ENCODE assay signal across 26 cellular contexts in the genomic region with DNA sequence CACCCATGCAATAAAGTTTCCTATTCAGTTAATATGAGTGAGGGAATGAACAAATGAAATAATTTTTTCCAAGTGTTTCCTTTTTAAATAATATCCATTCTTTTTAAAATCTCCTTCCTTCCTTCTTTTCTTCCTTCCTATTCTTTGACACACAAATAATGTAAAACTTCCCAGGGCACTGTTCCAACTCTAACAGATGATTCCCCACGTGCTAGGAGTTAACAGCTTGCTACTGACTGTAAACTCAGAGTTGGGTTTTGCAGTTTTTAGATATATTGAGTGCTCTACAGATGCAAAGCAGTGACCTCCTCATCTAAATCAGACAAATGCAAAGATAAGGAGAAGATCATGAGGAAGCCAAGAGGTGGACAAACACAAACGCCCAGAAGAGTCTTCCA. TPM values are rescaled to one million over a fixed set of nuclear protein-coding genes. Genes with fewer than 3 reads are reported as not detected.
DNase-seq lines count a peak whose midpoint lies in the region; ATAC-seq, FAIRE-seq and TF ChIP-seq lines count a peak whose summit lies in the region.
"Had no signal": no experiment of that assay in that cellular context is flagged by ENCODE, and none has a peak within 500 bp of the region (broad histone marks: within the 10 kb centered on the region; RNA-seq: fewer than 3 reads in every experiment).

No MANE protein-coding gene starts in this region.

- H3K4me2 ChIP-seq in H9 (ENCODE audit: insufficient read depth, insufficient read length, low read length) = peak overlapping the region; percentile 35
- no peak overlapping the region for H3K4me2 ChIP-seq in mesenchymal stem cell (ENCODE audit: low read length, poor library complexity, severe bottlenecking)

- H2BK120ac ChIP-seq in H9 (ENCODE audit: low read depth, low read length, poor library complexity, severe bottlenecking) (no peak overlapping the region), mesenchymal stem cell (ENCODE audit: low read depth, low read length) (no peak overlapping the region)

- H2BK12ac ChIP-seq in H9 (ENCODE audit: insufficient read length, low read depth, low read length) = no peak overlapping the region
- no peak overlapping the region for H2BK12ac ChIP-seq in mesenchymal stem cell (ENCODE audit: low read length in 2 of 2)

- DNase-seq in H9 (no peak), amniotic epithelial cell (ENCODE audit: low read depth) (peak; percentile 11), mesenchymal stem cell (peak; percentile 46), small intestine (peak; percentile 11), GM13976 (ENCODE audit: low spot score) (no peak), NCI-H1436 (lab: John Stamatoyannopoulos, UW) (no peak)
- no peak for DNase-seq in stimulated activated naive CD4-positive, alpha-beta T cell (lab: John Stamatoyannopoulos, UW)
- DNase-seq: activated CD8-positive, alpha-beta T cell treated with anti-CD3 and anti-CD28 coated beads for 36 hours; activated gamma-delta T cell; activated naive CD8-positive, alpha-beta T cell treated with anti-CD3 and anti-CD28 coated beads, Interleukin-2, amount 50 U/mL, for 24 hours; CD4-positive, alpha-beta memory T cell; cortex of kidney; DND-41; KG1; left cardiac atrium; midbrain; NCI-H187 treated with DMSO at 0.1 percent for 48 hours; NCI-H345; OCI-M1; psoas muscle; stimulated activated CD4-positive, alpha-beta T cell treated with anti-CD3 and anti-CD28 coated beads, Interleukin-2, amount 100 ng/mL, for 24 hours; T1000 had no signal

- H3K4ac ChIP-seq in H9 (ENCODE audit: low read depth, low read length) (no peak overlapping the region), mesenchymal stem cell (ENCODE audit: low read depth in 1 of 2, low read length in 2 of 2) (no peak overlapping the region)

- H2AFZ ChIP-seq in H9 (ENCODE audit: low read length) (no peak overlapping the region), mesenchymal stem cell (ENCODE audit: low read depth, low read length) (no peak overlapping the region)

- H3T11ph ChIP-seq in H9 (ENCODE audit: low read length) = no peak overlapping the region

- no peak for FAIRE-seq in small intestine (lab: Jason Lieb, UNC)

- peaks cover 11% of the 10 kb centered on the region; the same call in 1 of the 2 replicates for H3K4me1 ChIP-seq in H9 (ENCODE audit: insufficient read depth, low read length)
- H3K4me1 ChIP-seq in mesenchymal stem cell (ENCODE audit: control insufficient read depth, insufficient read depth, low read depth, low read length) = peaks cover 11% of the 10 kb centered on the region
- H3K4me1 ChIP-seq in small intestine (ENCODE audit: control insufficient read depth in 2 of 2, insufficient read depth in 1 of 2, low read depth in 1 of 2, low read length in 1 of 2) = peaks cover 0 to 8% of the 10 kb centered on the region in 2 donors
- H3K4me1 ChIP-seq: psoas muscle had no signal

- no peak overlapping the region for H4K8ac ChIP-seq in H9 (replicated peaks; ENCODE audit: insufficient read length, low read depth, low read length)
- H4K8ac ChIP-seq in mesenchymal stem cell (ENCODE audit: low read length) = no peak overlapping the region

- H3K79me1 ChIP-seq in H9 (ENCODE audit: insufficient read depth, low read depth, low read length, poor library complexity, severe bottlenecking) = no peaks in the 10 kb centered on the region
- no peaks in the 10 kb centered on the region for H3K79me1 ChIP-seq in mesenchymal stem cell (replicated peaks; ENCODE audit: low read length, poor library complexity, severe bottlenecking)

- H3K9ac ChIP-seq in H9 (ENCODE audit: extremely low read depth, insufficient read length, low read length) (no peak overlapping the region), mesenchymal stem cell (ENCODE audit: low read length) (no peak overlapping the region)

- H3K4me3 ChIP-seq in mesenchymal stem cell (ENCODE audit: insufficient read depth in 1 of 2, low read depth in 1 of 2, low read length in 2 of 2) = no peak overlapping the region
- no peak overlapping the region for H3K4me3 ChIP-seq in small intestine (ENCODE audit: low read depth in 1 of 2, low read length in 2 of 2)
- H3K4me3 ChIP-seq: HAP-1, psoas muscle had no signal

- H3K36me3 ChIP-seq in mesenchymal stem cell (ENCODE audit: control insufficient read depth in 1 of 2, insufficient read depth in 2 of 2, low read depth in 1 of 2, low read length in 2 of 2) (no peaks in the 10 kb centered on the region), small intestine (ENCODE audit: control insufficient read depth in 2 of 2, insufficient read depth in 2 of 2, low read length in 2 of 2) (no peaks in the 10 kb centered on the region)
- H3K36me3 ChIP-seq: HAP-1 had no signal

- peaks cover 0 to 4% (median 3%) of the 10 kb centered on the region in 3 experiments; a peak in 2 of 7 replicates for H3K36me3 Mint-ChIP-seq in H9 (ENCODE audit: insufficient read depth in 1 of 3, low read depth in 3 of 3)
- no peaks in the 10 kb centered on the region for H3K36me3 Mint-ChIP-seq in stimulated activated memory B cell treated with anti-CD40 and anti-IgM and Interleukin-4, amounts not matched to agents 10 μg/mL and 1 μg/mL and 100 μg/mL, for 72 hours
- H3K36me3 Mint-ChIP-seq: CD4-positive, alpha-beta memory T cell; stimulated activated effector memory CD8-positive, alpha-beta T cell treated with anti-CD3 and anti-CD28 coated beads, Interleukin-12 subunit alpha, Interleukin-12 subunit beta, amount 100 ng/mL, for 72 hours had no signal

- H2BK20ac ChIP-seq in H9 (ENCODE audit: low read depth, low read length, poor library complexity, severe bottlenecking) = no peak overlapping the region

- H3K27ac ChIP-seq in H9 (ENCODE audit: insufficient read length, low read depth, low read length) (no peak overlapping the region), mesenchymal stem cell (ENCODE audit: low read length, poor library complexity, severe bottlenecking) (peak overlapping the region; percentile 3), small intestine (ENCODE audit: low read depth in 1 of 2, low read length in 1 of 2) (no peak overlapping the region)
- H3K27ac ChIP-seq: psoas muscle had no signal

- H2AK5ac ChIP-seq in H9 (ENCODE audit: insufficient read length, low read length) (no peak overlapping the region), mesenchymal stem cell (ENCODE audit: low read length, severe bottlenecking) (no peak overlapping the region)

- H2BK15ac ChIP-seq in H9 (ENCODE audit: low read depth, low read length) (no peak overlapping the region), mesenchymal stem cell (ENCODE audit: low read depth, poor library complexity, severe bottlenecking) (no peak overlapping the region)

- H2BK5ac ChIP-seq in H9 (ENCODE audit: insufficient read length, low read length) = no peak overlapping the region
- H2BK5ac ChIP-seq in mesenchymal stem cell (ENCODE audit: low read depth, low read length, poor library complexity, severe bottlenecking) = no peak overlapping the region

- H3K56ac ChIP-seq in H9 (ENCODE audit: insufficient read length, low read depth, low read length) = no peak overlapping the region

- H3K18ac ChIP-seq in H9 (ENCODE audit: insufficient read length, low read depth, low read length) (no peak overlapping the region), mesenchymal stem cell (ENCODE audit: low read depth in 1 of 2, low read length in 2 of 2) (no peak overlapping the region)

- no peaks in the 10 kb centered on the region for H3K9me3 ChIP-seq in H9 (ENCODE audit: control insufficient read depth, low read depth, low read length)
- peaks cover 8% of the 10 kb centered on the region for H3K9me3 ChIP-seq in mesenchymal stem cell (ENCODE audit: control insufficient read depth, low read length)
- no peaks in the 10 kb centered on the region for H3K9me3 ChIP-seq in small intestine (ENCODE audit: control insufficient read depth, low read depth)
- H3K9me3 ChIP-seq: HAP-1, psoas muscle had no signal

- H3K27me3 ChIP-seq in H9 (ENCODE audit: insufficient read depth, low read length) (no peaks in the 10 kb centered on the region), mesenchymal stem cell (ENCODE audit: control insufficient read depth in 1 of 2, insufficient read depth in 1 of 2, low read length in 2 of 2) (peaks cover 8 to 52% of the 10 kb centered on the region in 2 experiments), small intestine (ENCODE audit: control insufficient read depth in 2 of 2, insufficient read depth in 2 of 2, low read length in 2 of 2) (no peaks in the 10 kb centered on the region)

- no peaks in the 10 kb centered on the region for H3K23me2 ChIP-seq in H9 (ENCODE audit: insufficient read length, low read depth, low read length, poor library complexity, severe bottlenecking)

- H3K27me3 Mint-ChIP-seq in H9 (ENCODE audit: low read depth) = no peaks in the 10 kb centered on the region
- H3K27me3 Mint-ChIP-seq in stimulated activated memory B cell treated with anti-CD40 and anti-IgM and Interleukin-4, amounts not matched to agents 10 μg/mL and 1 μg/mL and 100 μg/mL, for 72 hours = peaks cover 52% of the 10 kb centered on the region

- no peak for ATAC-seq in stimulated activated memory B cell treated with anti-CD40 and anti-IgM and Interleukin-4, amounts not matched to agents 10 μg/mL and 1 μg/mL and 100 μg/mL, for 72 hours
- ATAC-seq: activated CD4-positive, CD25-positive, alpha-beta regulatory T cell treated with anti-CD3 and anti-CD28 coated beads, Interleukin-2, amount 50 U/mL, for 24 hours; activated CD8-positive, alpha-beta T cell treated with anti-CD3 and anti-CD28 coated beads for 36 hours; activated naive CD8-positive, alpha-beta T cell treated with anti-CD3 and anti-CD28 coated beads, Interleukin-2, amount 50 U/mL, for 24 hours; left cardiac atrium; psoas muscle; stimulated activated effector memory CD8-positive, alpha-beta T cell treated with anti-CD3 and anti-CD28 coated beads, Interleukin-12 subunit alpha, Interleukin-12 subunit beta, amount 100 ng/mL, for 72 hours had no signal

- H3K14ac ChIP-seq in H9 (ENCODE audit: insufficient read depth, low read length) = no peak overlapping the region
- no peak overlapping the region for H3K14ac ChIP-seq in mesenchymal stem cell (ENCODE audit: low read length in 2 of 2)

- H4K20me1 ChIP-seq in H9 (ENCODE audit: control insufficient read depth, insufficient read depth, insufficient read length) = no peaks in the 10 kb centered on the region

- no CpG with 5 or more reads among the region's 2 CpGs for WGBS in H9 (ENCODE audit: extremely low coverage, insufficient read length, low lambda C conversion rate)
- WGBS in mesenchymal stem cell = 13% methylated on average over 2 of the region's 2 CpGs
- WGBS in small intestine, 3 donors = 19 to 26% (median 22%) methylated on average over 2 of the region's 2 CpGs

- in situ Hi-C loops in GM13976 (cut with MboI; ENCODE audit: low sequenced_read_pairs, unreplicated experiment) = no loop called here

- TF ChIP-seq CTCF in H9 (conservative IDR thresholded peaks at IDR 0.05) (no peak), GM13976 (IDR thresholded peaks at IDR 0.05; ENCODE audit: borderline replicate concordance, control extremely low read depth, extremely low read depth, insufficient read depth, missing control alignments) (no peak)

- H3K27ac Mint-ChIP-seq in H9 = peak overlapping the region in 2 of 3 experiments; percentile 29 to 96; a peak in 4 of 7 replicates
- H3K27ac Mint-ChIP-seq in stimulated activated memory B cell treated with anti-CD40 and anti-IgM and Interleukin-4, amounts not matched to agents 10 μg/mL and 1 μg/mL and 100 μg/mL, for 72 hours = no peak overlapping the region
- H3K27ac Mint-ChIP-seq: activated CD8-positive, alpha-beta T cell treated with anti-CD3 and anti-CD28 coated beads for 36 hours; activated naive CD8-positive, alpha-beta T cell treated with anti-CD3 and anti-CD28 coated beads, Interleukin-2, amount 50 U/mL, for 24 hours; CD4-positive, alpha-beta memory T cell; stimulated activated effector memory CD8-positive, alpha-beta T cell treated with anti-CD3 and anti-CD28 coated beads, Interleukin-12 subunit alpha, Interleukin-12 subunit beta, amount 100 ng/mL, for 72 hours had no signal

- H3K4me1 Mint-ChIP-seq in H9 = peaks cover 53 to 57% of the 10 kb centered on the region in 2 experiments
- H3K4me1 Mint-ChIP-seq in stimulated activated memory B cell treated with anti-CD40 and anti-IgM and Interleukin-4, amounts not matched to agents 10 μg/mL and 1 μg/mL and 100 μg/mL, for 72 hours = no peaks in the 10 kb centered on the region
- H3K4me1 Mint-ChIP-seq: stimulated activated effector memory CD8-positive, alpha-beta T cell treated with anti-CD3 and anti-CD28 coated beads, Interleukin-12 subunit alpha, Interleukin-12 subunit beta, amount 100 ng/mL, for 72 hours had no signal

- H3K79me2 ChIP-seq in H9 (ENCODE audit: insufficient read depth, low read length) = no peaks in the 10 kb centered on the region

- no peak overlapping the region for H4K91ac ChIP-seq in H9 (ENCODE audit: insufficient read length, low read depth, low read length)
- no peak overlapping the region for H4K91ac ChIP-seq in mesenchymal stem cell (ENCODE audit: low read length)

- no peak overlapping the region for H4K5ac ChIP-seq in H9 (ENCODE audit: insufficient read length, low read depth, low read length)

- 0 out of 5 replicates have a peak overlapping the region, but pooled peaks of 1 of the 2 experiments have one; percentile 68 for H3K4me3 Mint-ChIP-seq in H9
- H3K4me3 Mint-ChIP-seq in stimulated activated memory B cell treated with anti-CD40 and anti-IgM and Interleukin-4, amounts not matched to agents 10 μg/mL and 1 μg/mL and 100 μg/mL, for 72 hours = no peak overlapping the region
- H3K4me3 Mint-ChIP-seq: activated CD8-positive, alpha-beta T cell treated with anti-CD3 and anti-CD28 coated beads for 36 hours; activated naive CD8-positive, alpha-beta T cell treated with anti-CD3 and anti-CD28 coated beads, Interleukin-2, amount 50 U/mL, for 24 hours; CD4-positive, alpha-beta memory T cell; stimulated activated effector memory CD8-positive, alpha-beta T cell treated with anti-CD3 and anti-CD28 coated beads, Interleukin-12 subunit alpha, Interleukin-12 subunit beta, amount 100 ng/mL, for 72 hours had no signal

- H3K23ac ChIP-seq in H9 (ENCODE audit: insufficient read length, low read depth, low read length) (no peak overlapping the region), mesenchymal stem cell (ENCODE audit: low read length in 2 of 2) (no peak overlapping the region)

- H3K9me3 Mint-ChIP-seq in H9 = no peaks in the 10 kb centered on the region
- H3K9me3 Mint-ChIP-seq in stimulated activated memory B cell treated with anti-CD40 and anti-IgM and Interleukin-4, amounts not matched to agents 10 μg/mL and 1 μg/mL and 100 μg/mL, for 72 hours = no peaks in the 10 kb centered on the region
- H3K9me3 Mint-ChIP-seq: stimulated activated effector memory CD8-positive, alpha-beta T cell treated with anti-CD3 and anti-CD28 coated beads, Interleukin-12 subunit alpha, Interleukin-12 subunit beta, amount 100 ng/mL, for 72 hours had no signal

RNA-seq across cellular contexts. Expression of a gene that starts 54.0 kb away (rescaled TPM):
- total RNA-seq in H9 (2021) = 54.8 and 62.5 TPM in 2 replicates
- polyA plus RNA-seq in mesenchymal stem cell (2013, experiment 1 of 2) = 4.2 TPM
- 3.8 TPM for polyA plus RNA-seq in mesenchymal stem cell (2013, experiment 2 of 2)
- 1 to 10 TPM in 2 of 3 donors, under 1 TPM in 1; 0.81 to 3.3 (median 1.3) TPM for polyA plus RNA-seq in small intestine

Comparison
In these comparisons a context has a peak if more than half of its experiments do, and no peak if none do; other contexts are left out.
1. DNase-seq: peak in amniotic epithelial cell (single experiment), mesenchymal stem cell (single experiment) and small intestine (single experiment); none in H9 (single experiment), GM13976 (single experiment), stimulated activated naive CD4-positive, alpha-beta T cell (0 of 6) and NCI-H1436 (single experiment).